In genomic region chr6:88780714-88781389, GRCh38 we compare ENCODE assay signal across 8 cellular contexts.
DNase-seq lines count a peak whose midpoint lies in the region; ATAC-seq and TF ChIP-seq lines count a peak whose summit lies in the region.

No MANE protein-coding gene starts in this region.

- peak; percentile 58 for DNase-seq in Daoy (ENCODE audit: low read depth)
- peak; percentile 40 for DNase-seq in NCI-H2196 treated with DMSO at 0.1 percent for 48 hours (lab: John Stamatoyannopoulos, UW; ENCODE audit: unreplicated experiment)
- DNase-seq in WERI-Rb-1, result peak; percentile 46
- peak; percentile 45 for DNase-seq in central memory CD4-positive, alpha-beta T cell
- DNase-seq in left lung, result peak in 1 of 2 donors; percentile 32
- DNase-seq in stimulated activated CD4-positive, alpha-beta T cell treated with anti-CD3 and anti-CD28 coated beads, TNF-alpha, amount 100 ng/mL, for 48 hours (ENCODE audit: low read depth in 3 of 3), result peak; percentile 16 to 41 (median 26)

- TF ChIP-seq CTCF in WERI-Rb-1 (IDR thresholded peaks at IDR 0.05; ENCODE audit: low read depth, low read length), result peak; percentile 78
- TF ChIP-seq CTCF in left lung (IDR thresholded peaks at IDR 0.05), result peak; percentile 76 to 89

- ATAC-seq in HG02610 (IDR thresholded peaks at IDR 0.05; ENCODE audit: unreplicated experiment) (peak; percentile 51), left lung (peak; percentile 92), HG03025 (IDR thresholded peaks at IDR 0.05; ENCODE audit: low FRiP score, unreplicated experiment) (no peak)

- H3K4me1 ChIP-seq in left lung, result no peaks in the 10 kb centered on the region

- no peaks in the 10 kb centered on the region; the same call in none of the 2 replicates for H3K36me3 ChIP-seq in WERI-Rb-1
- H3K36me3 ChIP-seq in left lung, result no peaks in the 10 kb centered on the region

- H3K27ac ChIP-seq in WERI-Rb-1, result no peak overlapping the region
- H3K27ac ChIP-seq in left lung, result no peak overlapping the region

- H3K27me3 ChIP-seq in WERI-Rb-1 (ENCODE audit: insufficient read depth, low read depth, severe bottlenecking), result no peaks in the 10 kb centered on the region
- no peaks in the 10 kb centered on the region for H3K27me3 ChIP-seq in left lung

- intact Hi-C loops in left lung (cut with DNase I), result no loop called here

- no peaks in the 10 kb centered on the region for H3K9me3 ChIP-seq in WERI-Rb-1 (ENCODE audit: severe bottlenecking)
- no peaks in the 10 kb centered on the region for H3K9me3 ChIP-seq in left lung

- H3K4me3 ChIP-seq in WERI-Rb-1 (ENCODE audit: low read depth, low read length) (no peak overlapping the region), left lung (no peak overlapping the region)
